ENCODE assay signal across 9 cellular contexts in genomic region chr19:35045667-35046300, GRCh38. TPM values are rescaled to one million over a fixed set of nuclear protein-coding genes. Genes with fewer than 3 reads are reported as not detected.
DNase-seq lines count a peak whose midpoint lies in the region; ATAC-seq and TF ChIP-seq lines count a peak whose summit lies in the region.
"Had no signal": no experiment of that assay in that cellular context is flagged by ENCODE, and none has a peak within 500 bp of the region (broad histone marks: within the 10 kb centered on the region; RNA-seq: fewer than 3 reads in every experiment).

No MANE protein-coding gene starts in this region.

- no peaks in the 10 kb centered on the region for H3K36me3 ChIP-seq in DOHH2 (ENCODE audit: control insufficient read depth, low read length)
- H3K36me3 ChIP-seq in right lobe of liver = peaks cover 0 to 17% (median 8%) of the 10 kb centered on the region in 4 donors

- H3K27me3 ChIP-seq in DOHH2 (ENCODE audit: control insufficient read depth, low read length) (peaks cover 18% of the 10 kb centered on the region), right lobe of liver (no peaks in the 10 kb centered on the region)

- H3K4me1 ChIP-seq in DOHH2 (ENCODE audit: control insufficient read depth, low read length) = peaks cover 8% of the 10 kb centered on the region
- peaks cover 0 to 56% (median 26%) of the 10 kb centered on the region in 4 donors for H3K4me1 ChIP-seq in right lobe of liver

- H3K9me3 ChIP-seq in DOHH2 (ENCODE audit: control insufficient read depth, insufficient read depth, low read length) = no peaks in the 10 kb centered on the region
- H3K9me3 ChIP-seq in right lobe of liver = no peaks in the 10 kb centered on the region

- no peaks in the 10 kb centered on the region for H3K27me3 Mint-ChIP-seq in mesothelial cell of epicardium (ENCODE audit: low read depth)

- no peak for TF ChIP-seq POLR2A in right lobe of liver (IDR thresholded peaks at IDR 0.05)

- no peaks in the 10 kb centered on the region for H4K20me1 ChIP-seq in DOHH2 (ENCODE audit: control insufficient read depth, insufficient read depth, low read depth, low read length)

- DNase-seq in GM20000 (ENCODE audit: low spot score) (peak; percentile 84), NCI-H1694 treated with DMSO at 0.1 percent for 48 hours (lab: John Stamatoyannopoulos, UW) (peak; percentile 74), right lobe of liver (no peak), mesothelial cell of epicardium (ENCODE audit: low spot score in 2 of 2, unreplicated experiment in 2 of 2) (no peak)
- DNase-seq in activated naive CD4-positive, alpha-beta T cell treated with anti-CD3 and anti-CD28 coated beads, Interleukin-2, amount 50 U/mL, for 72 hours (ENCODE audit: low spot score in 2 of 2) = peak in 1 of 2 donors; percentile 50

- TF ChIP-seq CTCF in DOHH2 (IDR thresholded peaks at IDR 0.05; ENCODE audit: low read depth, low read length, poor library complexity, severe bottlenecking) = peak; percentile 69
- TF ChIP-seq CTCF in GM20000 (IDR thresholded peaks at IDR 0.05; ENCODE audit: extremely low read depth, missing control alignments) = peak; percentile 26
- TF ChIP-seq CTCF in right lobe of liver (IDR thresholded peaks at IDR 0.05) = peak; percentile 9 to 25 (median 18)
- TF ChIP-seq CTCF in mesothelial cell of epicardium (IDR thresholded peaks at IDR 0.05; ENCODE audit: unreplicated experiment) = no peak

- H3K9me2 ChIP-seq in DOHH2 (replicated peaks; ENCODE audit: control insufficient read depth, low read length) = no peaks in the 10 kb centered on the region

- H3K4me2 ChIP-seq in DOHH2 (ENCODE audit: low read length) = no peak overlapping the region

- 29% methylated on average over 8 of the region's 10 CpGs for WGBS in right lobe of liver (ENCODE audit: insufficient coverage, low coverage, low lambda C conversion rate, missing lambda C conversion rate)

- H3F3A ChIP-seq in DOHH2 (ENCODE audit: control insufficient read depth, insufficient read depth) = no peaks in the 10 kb centered on the region

- no peak overlapping the region for H3K27ac Mint-ChIP-seq in activated naive CD4-positive, alpha-beta T cell treated with anti-CD3 and anti-CD28 coated beads, Interleukin-2, amount 50 U/mL, for 72 hours
- no peak overlapping the region for H3K27ac Mint-ChIP-seq in mesothelial cell of epicardium
- H3K27ac Mint-ChIP-seq: T-helper 1 cell treated with Interleukin-12 subunit alpha and Interleukin-12 subunit beta and Interleukin-4 antibody, amounts not matched to agents 30 μg/mL and 1 μg/mL, for 36 hours had no signal

- ATAC-seq in activated naive CD4-positive, alpha-beta T cell treated with anti-CD3 and anti-CD28 coated beads, Interleukin-2, amount 50 U/mL, for 72 hours = peak; percentile 82 to 86
- ATAC-seq in right lobe of liver = no peak
- ATAC-seq in HG03342 (IDR thresholded peaks at IDR 0.05; ENCODE audit: unreplicated experiment) = no peak
- ATAC-seq in HG03520 (IDR thresholded peaks at IDR 0.05; ENCODE audit: unreplicated experiment) = no peak

- intact Hi-C loops in right lobe of liver (cut with DNase I) = no loop called here

- H3K4me3 ChIP-seq in DOHH2 (ENCODE audit: low read length) = no peak overlapping the region
- no peak overlapping the region for H3K4me3 ChIP-seq in right lobe of liver

- H3K36me3 Mint-ChIP-seq in activated naive CD4-positive, alpha-beta T cell treated with anti-CD3 and anti-CD28 coated beads, Interleukin-2, amount 50 U/mL, for 72 hours = no peaks in the 10 kb centered on the region
- no peaks in the 10 kb centered on the region for H3K36me3 Mint-ChIP-seq in mesothelial cell of epicardium

- no peak overlapping the region for H3K4me3 Mint-ChIP-seq in mesothelial cell of epicardium
- H3K4me3 Mint-ChIP-seq: T-helper 1 cell treated with Interleukin-12 subunit alpha and Interleukin-12 subunit beta and Interleukin-4 antibody, amounts not matched to agents 30 μg/mL and 1 μg/mL, for 36 hours had no signal

- H3K79me2 ChIP-seq in DOHH2 (ENCODE audit: control insufficient read depth, low read length) = no peaks in the 10 kb centered on the region

- peaks cover 15% of the 10 kb centered on the region for H3K4me1 Mint-ChIP-seq in mesothelial cell of epicardium

- H3K9me3 Mint-ChIP-seq in activated naive CD4-positive, alpha-beta T cell treated with anti-CD3 and anti-CD28 coated beads, Interleukin-2, amount 50 U/mL, for 72 hours = no peaks in the 10 kb centered on the region
- no peaks in the 10 kb centered on the region for H3K9me3 Mint-ChIP-seq in mesothelial cell of epicardium
- H3K9me3 Mint-ChIP-seq: T-helper 1 cell treated with Interleukin-12 subunit alpha and Interleukin-12 subunit beta and Interleukin-4 antibody, amounts not matched to agents 30 μg/mL and 1 μg/mL, for 36 hours had no signal

- H3K27ac ChIP-seq in DOHH2 (ENCODE audit: low read depth, low read length) = no peak overlapping the region
- peak overlapping the region in 1 of 3 donors; percentile 50 for H3K27ac ChIP-seq in right lobe of liver

RNA-seq across cellular contexts. Expression of gene HPN, which starts 4.3 kb away (rescaled TPM):
- not detected for total RNA-seq in activated naive CD4-positive, alpha-beta T cell treated with anti-CD3 and anti-CD28 coated beads, Interleukin-2, amount 50 U/mL, for 72 hours
- total RNA-seq in right lobe of liver = 100 to 1,000 TPM; 285 to 486 (median 374) TPM
- 20.3 to 22.9 TPM (median 21.3 TPM) in 3 replicates for total RNA-seq in mesothelial cell of epicardium

RNA-seq across cellular contexts. Expression of gene SCN1B, which starts 15.5 kb away (rescaled TPM):
- total RNA-seq in activated naive CD4-positive, alpha-beta T cell treated with anti-CD3 and anti-CD28 coated beads, Interleukin-2, amount 50 U/mL, for 72 hours = 1 to 10 TPM; 1.5 to 1.7 TPM
- total RNA-seq in right lobe of liver (1 to 10 TPM; 2.6 to 4.9 (median 3.6) TPM), mesothelial cell of epicardium (2.2 to 2.8 TPM (median 2.7 TPM) in 3 replicates)

RNA-seq across cellular contexts. Expression of gene GRAMD1A, which starts 45.7 kb away (rescaled TPM):
- 100 to 1,000 TPM; 158 to 160 TPM for total RNA-seq in activated naive CD4-positive, alpha-beta T cell treated with anti-CD3 and anti-CD28 coated beads, Interleukin-2, amount 50 U/mL, for 72 hours
- total RNA-seq in right lobe of liver (10 to 100 TPM; 10.4 to 34.8 (median 15.4) TPM), mesothelial cell of epicardium (123 to 130 TPM (median 129 TPM) in 3 replicates)

Comparison
In these comparisons a context has a peak if more than half of its experiments do, and no peak if none do; other contexts are left out.
1. DNase-seq: peak in GM20000 (single experiment) and NCI-H1694 treated with DMSO at 0.1 percent for 48 hours (single experiment); none in right lobe of liver (0 of 3) and mesothelial cell of epicardium (0 of 2).
2. ATAC-seq: peak in activated naive CD4-positive, alpha-beta T cell treated with anti-CD3 and anti-CD28 coated beads, Interleukin-2, amount 50 U/mL, for 72 hours (2 of 2); none in right lobe of liver (0 of 4), HG03342 (single experiment) and HG03520 (single experiment).
3. RNA of gene HPN, which starts 4.3 kb away (total RNA-seq): 285 to 486 TPM in right lobe of liver and 20.3 to 22.9 TPM in mesothelial cell of epicardium; not detected in activated naive CD4-positive, alpha-beta T cell treated with anti-CD3 and anti-CD28 coated beads, Interleukin-2, amount 50 U/mL, for 72 hours; every median in the first group is over 10 times any median in the second.